Comparison of ENCODE assay signal across 8 cellular contexts in the genomic region with DNA sequence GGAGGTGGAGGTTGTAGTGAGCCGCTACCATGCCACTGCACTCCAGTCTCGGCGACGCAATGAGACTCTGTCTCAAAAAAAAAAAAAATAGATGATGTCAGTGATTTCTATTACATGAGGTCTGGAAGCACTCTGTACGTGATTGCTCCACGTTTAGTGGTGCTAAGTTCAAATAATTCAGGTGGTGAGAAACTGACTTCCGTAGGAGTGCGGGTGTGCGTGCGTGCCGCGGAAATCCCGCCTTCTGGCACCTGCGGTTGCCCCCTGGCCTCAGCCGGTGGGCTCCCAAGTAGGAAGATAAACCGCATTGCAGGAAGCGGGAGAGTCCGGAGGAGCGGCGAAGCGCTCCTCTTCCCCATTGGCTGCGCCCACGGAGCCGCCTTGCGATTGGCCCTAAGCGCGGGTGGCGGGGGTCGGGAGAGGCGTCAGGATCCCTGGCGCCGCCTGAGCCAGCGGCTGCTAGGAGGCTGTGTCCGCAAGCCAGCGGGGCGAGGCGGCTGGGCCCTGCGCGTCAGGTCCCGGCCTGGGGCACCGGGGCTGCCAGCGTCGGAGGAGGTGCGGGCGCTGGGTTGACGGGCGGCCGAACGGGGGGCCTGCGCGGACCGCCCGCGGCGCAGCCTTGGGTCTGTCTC. TPM values are rescaled to one million over a fixed set of nuclear protein-coding genes. Genes with fewer than 3 reads are reported as not detected.
A peak's percentile ranks its signal among the peaks of the same experiment; 100 is the strongest.
DNase-seq lines count a peak whose midpoint lies in the region; ATAC-seq, FAIRE-seq and TF ChIP-seq lines count a peak whose summit lies in the region.
"Not testable (repeated sequence)": the region's sequence is repeated elsewhere in the genome, so short reads cannot be mapped to it uniquely, and the experiment has no call there.

No MANE protein-coding gene starts in this region.

- H3K4me3 Mint-ChIP-seq in activated CD4-positive, alpha-beta T cell treated with anti-CD3 and anti-CD28 coated beads, Interleukin-2, amount 10 ng/mL, durations not matched to agents 7 days and 5 days, result peak overlapping the region; percentile 72

- H3K4me1 ChIP-seq in iPS-15b (ENCODE audit: control insufficient read depth, insufficient read depth, low read length); rectal smooth muscle tissue (ENCODE audit: control insufficient read depth, insufficient read depth, low read length); thymus (ENCODE audit: control insufficient read depth, insufficient read depth, low read length): not testable (repeated sequence)

- H3K9me3 ChIP-seq in iPS-15b (ENCODE audit: control insufficient read depth, insufficient read depth, low read length); thymus (ENCODE audit: control insufficient read depth): not testable (repeated sequence)

- H3K27me3 ChIP-seq in bronchial epithelial cell (ENCODE audit: control insufficient read depth, insufficient read depth, low read length); iPS-15b (ENCODE audit: control insufficient read depth, insufficient read depth, low read length); rectal smooth muscle tissue (ENCODE audit: control insufficient read depth, insufficient read depth, low read length); thymus (ENCODE audit: control insufficient read depth, insufficient read depth): not testable (repeated sequence)

- peaks cover 14% of the 10 kb centered on the region for H3K4me1 Mint-ChIP-seq in activated CD4-positive, alpha-beta T cell treated with anti-CD3 and anti-CD28 coated beads, Interleukin-2, amount 10 ng/mL, durations not matched to agents 7 days and 5 days

- ATAC-seq in HG02642 (IDR thresholded peaks at IDR 0.05; ENCODE audit: poor library complexity, unreplicated experiment), result peak; percentile 91

- H3K36me3 ChIP-seq in bronchial epithelial cell (ENCODE audit: control insufficient read depth, insufficient read depth, low read length); iPS-15b (ENCODE audit: control insufficient read depth, insufficient read depth, low read length); rectal smooth muscle tissue (ENCODE audit: control insufficient read depth, insufficient read depth, low read length); thymus (ENCODE audit: control insufficient read depth, insufficient read depth): not testable (repeated sequence)

- peaks cover 31% of the 10 kb centered on the region for H3K27me3 Mint-ChIP-seq in activated CD4-positive, alpha-beta T cell treated with anti-CD3 and anti-CD28 coated beads, Interleukin-2, amount 10 ng/mL, durations not matched to agents 7 days and 5 days

- in situ Hi-C loops in G401 (cut with HindIII; ENCODE audit: low sequenced_read_pairs), result not testable (repeated sequence)

- POLR2A ChIA-PET in activated CD4-positive, alpha-beta T cell treated with anti-CD3 and anti-CD28 coated beads, Interleukin-2, amount 10 ng/mL, durations not matched to agents 7 days and 5 days (lab: Charles Lee), result not testable (repeated sequence)

- not testable (repeated sequence) for H3K9ac ChIP-seq in iPS-15b (ENCODE audit: low read depth, low read length); rectal smooth muscle tissue (ENCODE audit: low read length)

- H3K27ac Mint-ChIP-seq in activated CD4-positive, alpha-beta T cell treated with anti-CD3 and anti-CD28 coated beads, Interleukin-2, amount 10 ng/mL, durations not matched to agents 7 days and 5 days, result not testable (repeated sequence)

- WGBS in thymus, result 1% methylated on average over 55 of the region's 55 CpGs

- TF ChIP-seq CTCF in bronchial epithelial cell (IDR thresholded peaks at IDR 0.05; ENCODE audit: insufficient read depth, low read length, severe bottlenecking), result not testable (repeated sequence)

- peak; percentile 67 for DNase-seq in G401 (ENCODE audit: low spot score)
- peak; percentile 8 for DNase-seq in NCI-H2107 treated with DMSO at 0.1 percent for 48 hours (lab: John Stamatoyannopoulos, UW; ENCODE audit: unreplicated experiment)
- DNase-seq in activated CD4-positive, alpha-beta T cell treated with anti-CD3 and anti-CD28 coated beads, Interleukin-2, amount 10 ng/mL, durations not matched to agents 7 days and 5 days, result peak; percentile 20
- DNase-seq in bronchial epithelial cell (ENCODE audit: low read depth), result peak; percentile 3

- FAIRE-seq in bronchial epithelial cell (lab: Jason Lieb, UNC), result not testable (repeated sequence)

- not testable (repeated sequence) for H3K27ac ChIP-seq in rectal smooth muscle tissue (ENCODE audit: low read depth, low read length); thymus (ENCODE audit: low read depth)

- CTCF ChIA-PET in activated CD4-positive, alpha-beta T cell treated with anti-CD3 and anti-CD28 coated beads, Interleukin-2, amount 10 ng/mL, durations not matched to agents 7 days and 5 days (lab: Charles Lee), result not testable (repeated sequence)

- H3K4me3 ChIP-seq in bronchial epithelial cell (ENCODE audit: low read depth, low read length) (peak overlapping the region; percentile 23), iPS-15b (ENCODE audit: low read depth, low read length) (peak overlapping the region; percentile 32), rectal smooth muscle tissue (ENCODE audit: low read length) (peak overlapping the region; percentile 55), thymus (ENCODE audit: low read length) (peak overlapping the region; percentile 49)

- not testable (repeated sequence) for H3K9me3 Mint-ChIP-seq in activated CD4-positive, alpha-beta T cell treated with anti-CD3 and anti-CD28 coated beads, Interleukin-2, amount 10 ng/mL, durations not matched to agents 7 days and 5 days

- not testable (repeated sequence) for H3K36me3 Mint-ChIP-seq in activated CD4-positive, alpha-beta T cell treated with anti-CD3 and anti-CD28 coated beads, Interleukin-2, amount 10 ng/mL, durations not matched to agents 7 days and 5 days (ENCODE audit: low read depth)

RNA-seq across cellular contexts. Expression of gene NIPA1, which starts 28.9 kb away (rescaled TPM):
- 15.9 and 23.2 TPM in 2 replicates for total RNA-seq in G401 (2014; rRNA removed; shearing (Covaris generic))
- total RNA-seq in activated CD4-positive, alpha-beta T cell treated with anti-CD3 and anti-CD28 coated beads, Interleukin-2, amount 10 ng/mL, durations not matched to agents 7 days and 5 days, result 10 to 100 TPM; 17.5 to 18.0 TPM
- total RNA-seq in bronchial epithelial cell, result 12.6 and 17.9 TPM in 2 replicates
- polyA plus RNA-seq in thymus, result 5.7 TPM

Comparison
In these comparisons a context has a peak if more than half of its experiments do, and no peak if none do; other contexts are left out.
1. DNase-seq: peak in every context shown above with its lines; median percentile 67 in G401; 20 in activated CD4-positive, alpha-beta T cell treated with anti-CD3 and anti-CD28 coated beads, Interleukin-2, amount 10 ng/mL, durations not matched to agents 7 days and 5 days; 8 in NCI-H2107 treated with DMSO at 0.1 percent for 48 hours; 3 in bronchial epithelial cell.